ENCODE assay signal across 1 cellular context in genomic region chr3:39435006-39435748, GRCh38.
TF ChIP-seq lines count a peak whose summit lies in the region.

No MANE protein-coding gene starts in this region.

TF ChIP-seq in GM23338, 12 proteins besides CTCF, POLR2A, EP300 and RAD21 (continued from another document):
- no peak for TF ChIP-seq ZNF462 (CRISPR knock-in tag; IDR thresholded peaks at IDR 0.05)
TF ChIP-seq in GM23338: peak in this region for 0.
